10 cellular contexts compared by ENCODE assay signal in the genomic region with DNA sequence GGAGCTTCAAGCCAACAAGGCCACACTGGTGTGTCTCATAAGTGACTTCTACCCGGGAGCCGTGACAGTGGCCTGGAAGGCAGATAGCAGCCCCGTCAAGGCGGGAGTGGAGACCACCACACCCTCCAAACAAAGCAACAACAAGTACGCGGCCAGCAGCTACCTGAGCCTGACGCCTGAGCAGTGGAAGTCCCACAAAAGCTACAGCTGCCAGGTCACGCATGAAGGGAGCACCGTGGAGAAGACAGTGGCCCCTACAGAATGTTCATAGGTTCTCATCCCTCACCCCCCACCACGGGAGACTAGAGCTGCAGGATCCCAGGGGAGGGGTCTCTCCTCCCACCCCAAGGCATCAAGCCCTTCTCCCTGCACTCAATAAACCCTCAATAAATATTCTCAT. TPM values are rescaled to one million over a fixed set of nuclear protein-coding genes. Genes with fewer than 3 reads are reported as not detected.
"Had no signal": no experiment of that assay in that cellular context is flagged by ENCODE, and none has a peak within 500 bp of the region (broad histone marks: within the 10 kb centered on the region; RNA-seq: fewer than 3 reads in every experiment).

No MANE protein-coding gene starts in this region.

RNA-seq across cellular contexts. Expression of gene IGLL5, which starts 18.8 kb away (rescaled TPM):
- total RNA-seq: activated CD8-positive, alpha-beta T cell treated with anti-CD3 and anti-CD28 coated beads for 36 hours; activated T-helper 17 cell treated with anti-CD3 and anti-CD28 coated beads, Interleukin-2, amount 50 U/mL, for 72 hours; astrocyte; bronchial epithelial cell; cardiac septum; cerebellum; dermis blood vessel endothelial cell; foreskin keratinocyte; T-helper 2 cell treated with Interferon-gamma antibody and Interleukin-4, amounts not matched to agents 100 ng/mL and 5 ng/mL, for 36 hours; WTC11 had no signal
- polyA plus RNA-seq: foreskin keratinocyte had no signal
